7 cellular contexts compared by ENCODE assay signal in the genomic region with DNA sequence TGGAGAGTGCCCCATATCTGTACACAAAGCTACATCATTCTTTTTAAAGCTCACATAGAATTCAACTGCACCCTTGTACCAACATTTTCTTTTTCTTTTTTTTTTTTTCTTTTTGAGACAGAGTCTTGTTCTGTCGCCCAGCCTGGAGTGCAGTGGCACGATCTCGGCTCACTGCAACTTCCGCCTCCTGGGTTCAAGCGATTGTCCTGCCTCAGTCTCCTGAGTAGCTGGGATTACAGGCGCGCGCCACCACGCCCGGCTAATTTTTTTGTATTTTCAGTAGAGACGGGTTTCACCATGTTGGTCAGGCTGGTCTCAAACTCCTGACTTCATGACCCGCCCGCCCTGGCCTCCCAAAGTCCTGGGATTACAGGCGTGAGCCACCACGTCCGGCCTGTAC. TPM values are rescaled to one million over a fixed set of nuclear protein-coding genes. Genes with fewer than 3 reads are reported as not detected.
DNase-seq lines count a peak whose midpoint lies in the region; ATAC-seq, FAIRE-seq and TF ChIP-seq lines count a peak whose summit lies in the region.
"Not testable (repeated sequence)": the region's sequence is repeated elsewhere in the genome, so short reads cannot be mapped to it uniquely, and the experiment has no call there.

No MANE protein-coding gene starts in this region.

- not testable (repeated sequence) for H3K27me3 Mint-ChIP-seq in activated CD8-positive, alpha-beta T cell treated with anti-CD3 and anti-CD28 coated beads for 36 hours; glutamatergic neuron (ENCODE audit: unreplicated experiment)

- H3K9me2 ChIP-seq in DOHH2 (replicated peaks; ENCODE audit: control insufficient read depth, low read length): not testable (repeated sequence)

- peak overlapping the region; percentile 60 for H3K27ac ChIP-seq in DOHH2 (ENCODE audit: low read depth, low read length)

- not testable (repeated sequence) for DNase-seq in NB4 (ENCODE audit: low read depth); activated CD8-positive, alpha-beta T cell treated with anti-CD3 and anti-CD28 coated beads for 36 hours; bronchial epithelial cell (ENCODE audit: low read depth); glutamatergic neuron; skeletal muscle cell (ENCODE audit: low read depth)

- H3K4me3 Mint-ChIP-seq in activated CD8-positive, alpha-beta T cell treated with anti-CD3 and anti-CD28 coated beads for 36 hours: peak overlapping the region; percentile 80
- H3K4me3 Mint-ChIP-seq in glutamatergic neuron (ENCODE audit: unreplicated experiment): peak overlapping the region; percentile 90

- H3K4me1 Mint-ChIP-seq in activated CD8-positive, alpha-beta T cell treated with anti-CD3 and anti-CD28 coated beads for 36 hours (ENCODE audit: low read depth): peaks cover 14% of the 10 kb centered on the region
- H3K4me1 Mint-ChIP-seq in glutamatergic neuron (ENCODE audit: low read depth, unreplicated experiment): not testable (repeated sequence)

- CTCF ChIA-PET in activated CD8-positive, alpha-beta T cell treated with anti-CD3 and anti-CD28 coated beads for 36 hours (lab: Charles Lee): interaction anchor here (1.7 to 2.9 kb wide), 2 partner anchors 21 to 22 kb away, joined by 3 to 13 read pairs; no protein-coding TSS in a partner anchor

- H3K4me3 ChIP-seq in DOHH2 (ENCODE audit: low read length): peak overlapping the region; percentile 73
- peak overlapping the region; percentile 70 for H3K4me3 ChIP-seq in NB4 (ENCODE audit: low read depth, low read length)
- peak overlapping the region; percentile 90 for H3K4me3 ChIP-seq in bronchial epithelial cell (ENCODE audit: low read depth, low read length)
- peak overlapping the region; percentile 82 for H3K4me3 ChIP-seq in mononuclear cell (ENCODE audit: low read length)
- peak overlapping the region; percentile 72 for H3K4me3 ChIP-seq in skeletal muscle cell (ENCODE audit: low read depth, low read length)

- TF ChIP-seq POLR2A in NB4 (IDR thresholded peaks at IDR 0.05; ENCODE audit: extremely low read depth, insufficient read length): not testable (repeated sequence)

- not testable (repeated sequence) for H4K20me1 ChIP-seq in DOHH2 (ENCODE audit: control insufficient read depth, insufficient read depth, low read depth, low read length)

- not testable (repeated sequence) for ATAC-seq in activated CD8-positive, alpha-beta T cell treated with anti-CD3 and anti-CD28 coated beads for 36 hours

- H3K27me3 ChIP-seq in DOHH2 (ENCODE audit: control insufficient read depth, low read length); bronchial epithelial cell (ENCODE audit: control insufficient read depth, insufficient read depth, low read length); mononuclear cell (ENCODE audit: insufficient read depth, low read length): not testable (repeated sequence)

- H3F3A ChIP-seq in DOHH2 (ENCODE audit: control insufficient read depth, insufficient read depth): not testable (repeated sequence)

- not testable (repeated sequence) for H3K4me1 ChIP-seq in DOHH2 (ENCODE audit: control insufficient read depth, low read length)
- H3K4me1 ChIP-seq in mononuclear cell (ENCODE audit: insufficient read depth, low read length): peaks cover 30% of the 10 kb centered on the region

- H3K4me2 ChIP-seq in DOHH2 (ENCODE audit: low read length): peak overlapping the region; percentile 68

- intact Hi-C loops in activated CD8-positive, alpha-beta T cell treated with anti-CD3 and anti-CD28 coated beads for 36 hours (cut with micrococcal nuclease): not testable (repeated sequence)

- H3K9me3 Mint-ChIP-seq in activated CD8-positive, alpha-beta T cell treated with anti-CD3 and anti-CD28 coated beads for 36 hours; glutamatergic neuron (ENCODE audit: unreplicated experiment): not testable (repeated sequence)

- peak overlapping the region; percentile 97 for H3K27ac Mint-ChIP-seq in activated CD8-positive, alpha-beta T cell treated with anti-CD3 and anti-CD28 coated beads for 36 hours
- not testable (repeated sequence) for H3K27ac Mint-ChIP-seq in glutamatergic neuron (ENCODE audit: unreplicated experiment)

- peaks cover 33% of the 10 kb centered on the region for H3K36me3 Mint-ChIP-seq in activated CD8-positive, alpha-beta T cell treated with anti-CD3 and anti-CD28 coated beads for 36 hours (ENCODE audit: low read depth)
- peaks cover 22% of the 10 kb centered on the region for H3K36me3 Mint-ChIP-seq in glutamatergic neuron (ENCODE audit: unreplicated experiment)

- H3K79me2 ChIP-seq in DOHH2 (ENCODE audit: control insufficient read depth, low read length): peaks cover 42% of the 10 kb centered on the region

- not testable (repeated sequence) for TF ChIP-seq CTCF in DOHH2 (IDR thresholded peaks at IDR 0.05; ENCODE audit: low read depth, low read length, poor library complexity, severe bottlenecking); NB4 (IDR thresholded peaks at IDR 0.05; ENCODE audit: low read depth, low read length); activated CD8-positive, alpha-beta T cell treated with anti-CD3 and anti-CD28 coated beads for 36 hours (IDR thresholded peaks at IDR 0.05); bronchial epithelial cell (IDR thresholded peaks at IDR 0.05; ENCODE audit: insufficient read depth, low read length, severe bottlenecking); glutamatergic neuron (IDR thresholded peaks at IDR 0.05; ENCODE audit: partially characterized antibody, unreplicated experiment)

- H3K9me3 ChIP-seq in DOHH2 (ENCODE audit: control insufficient read depth, insufficient read depth, low read length); mononuclear cell (ENCODE audit: low read depth, low read length): not testable (repeated sequence)

- POLR2A ChIA-PET in activated CD8-positive, alpha-beta T cell treated with anti-CD3 and anti-CD28 coated beads for 36 hours (lab: Charles Lee): interaction anchor here (0.6 to 2.9 kb wide), 3 partner anchors 11 to 76 kb away, joined by 3 to 20 read pairs (median 3); partner anchors contain the start of gene RUVBL1

- FAIRE-seq in bronchial epithelial cell (lab: Jason Lieb, UNC): not testable (repeated sequence)

- H3K36me3 ChIP-seq in DOHH2 (ENCODE audit: control insufficient read depth, low read length): peaks cover 37% of the 10 kb centered on the region
- H3K36me3 ChIP-seq in bronchial epithelial cell (ENCODE audit: control insufficient read depth, insufficient read depth, low read length): not testable (repeated sequence)

RNA-seq across cellular contexts. Expression of gene EEFSEC, which starts 1.1 kb away (rescaled TPM):
- 10 to 100 TPM; 19.2 to 19.6 TPM for total RNA-seq in activated CD8-positive, alpha-beta T cell treated with anti-CD3 and anti-CD28 coated beads for 36 hours
- total RNA-seq in bronchial epithelial cell: 3.7 and 4.2 TPM in 2 replicates
- total RNA-seq in glutamatergic neuron (ENCODE audit: unreplicated experiment): 8.3 TPM
- 8.0 TPM for total RNA-seq in mononuclear cell

RNA-seq across cellular contexts. Expression of gene RUVBL1, which starts 30.7 kb away (rescaled TPM):
- 10 to 100 TPM; 99.0 to 99.5 TPM for total RNA-seq in activated CD8-positive, alpha-beta T cell treated with anti-CD3 and anti-CD28 coated beads for 36 hours
- 47.6 and 60.8 TPM in 2 replicates for total RNA-seq in bronchial epithelial cell
- 33.1 TPM for total RNA-seq in glutamatergic neuron (ENCODE audit: unreplicated experiment)
- 6.2 TPM for total RNA-seq in mononuclear cell
